24 cellular contexts compared by ENCODE assay signal in the genomic region with DNA sequence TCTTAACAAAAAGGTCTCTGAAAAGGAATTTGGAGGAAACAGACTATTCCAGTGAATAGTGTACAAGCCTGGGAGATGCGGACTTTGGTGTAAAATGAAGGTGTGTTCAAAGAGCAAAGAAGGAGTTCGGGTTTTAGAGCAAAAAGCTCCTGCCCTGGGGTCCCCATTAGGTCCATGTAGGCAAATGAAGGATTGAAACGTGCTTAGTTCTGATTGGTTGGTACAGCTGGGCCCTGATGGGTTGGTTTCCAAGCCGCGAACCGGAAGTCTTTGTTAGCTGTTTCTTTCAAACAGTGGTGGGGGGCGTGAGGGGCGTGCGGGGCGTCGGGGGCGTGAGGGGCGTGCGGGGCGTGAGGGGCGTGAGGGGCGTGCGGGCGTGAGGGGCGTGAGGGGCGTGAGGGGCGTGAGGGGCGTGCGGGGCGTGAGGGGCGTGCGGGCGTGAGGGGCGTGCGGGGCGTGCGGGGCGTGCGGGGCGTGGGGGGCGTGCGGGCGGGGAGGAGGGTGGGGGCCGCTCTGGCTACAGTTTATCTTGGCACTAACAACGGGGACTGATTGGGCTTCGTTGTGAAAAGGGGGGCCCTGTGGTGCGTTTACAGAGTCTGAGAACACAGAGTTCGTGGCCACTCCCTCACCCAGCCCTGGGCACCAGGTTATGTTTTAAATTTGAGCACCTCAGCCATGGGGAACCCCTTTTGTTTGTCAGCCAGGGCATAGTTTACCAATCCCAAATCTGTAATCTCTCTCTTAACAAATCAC. TPM values are rescaled to one million over a fixed set of nuclear protein-coding genes. Genes with fewer than 3 reads are reported as not detected.
DNase-seq lines count a peak whose midpoint lies in the region; ATAC-seq, FAIRE-seq and TF ChIP-seq lines count a peak whose summit lies in the region.
"Had no signal": no experiment of that assay in that cellular context is flagged by ENCODE, and none has a peak within 500 bp of the region (broad histone marks: within the 10 kb centered on the region; RNA-seq: fewer than 3 reads in every experiment).

No MANE protein-coding gene starts in this region.

- H3K27ac Mint-ChIP-seq in activated T-cell treated with anti-CD3 and anti-CD28 coated beads, Interleukin-2, amount 50 U/mL, for 24 hours, result no peak overlapping the region
- H3K27ac Mint-ChIP-seq in activated T-cell treated with anti-CD3 and anti-CD28 coated beads, Interleukin-2, amount 50 U/mL, for 72 hours, result no peak overlapping the region
- H3K27ac Mint-ChIP-seq: activated B cell treated with CpG ODN at 0.5 μM for 24 hours had no signal

- H3K9me3 Mint-ChIP-seq in activated T-cell treated with anti-CD3 and anti-CD28 coated beads, Interleukin-2, amount 50 U/mL, for 24 hours, result no peaks in the 10 kb centered on the region
- no peaks in the 10 kb centered on the region for H3K9me3 Mint-ChIP-seq in activated T-cell treated with anti-CD3 and anti-CD28 coated beads, Interleukin-2, amount 50 U/mL, for 72 hours

- H3K36me3 Mint-ChIP-seq in activated T-cell treated with anti-CD3 and anti-CD28 coated beads, Interleukin-2, amount 50 U/mL, for 24 hours (ENCODE audit: low read depth), result no peaks in the 10 kb centered on the region
- H3K36me3 Mint-ChIP-seq in activated T-cell treated with anti-CD3 and anti-CD28 coated beads, Interleukin-2, amount 50 U/mL, for 72 hours (ENCODE audit: insufficient read depth in 2 of 2), result no peaks in the 10 kb centered on the region

- CTCF ChIA-PET in HepG2 (lab: Yijun Ruan, JAX; ENCODE audit: low intra/inter-chr PET ratio, low total read pairs), result no interaction called here

- TF ChIP-seq CTCF in HepG2 (CRISPR knock-in tag; IDR thresholded peaks at IDR 0.05) (no peak), spleen (IDR thresholded peaks at IDR 0.05 in 8 of 11, conservative IDR thresholded peaks at IDR 0.05 in 3 of 11) (no peak)

- H3K79me2 ChIP-seq in HepG2 (ENCODE audit: insufficient read depth, low read length), result peaks cover 49% of the 10 kb centered on the region

- TF ChIP-seq RAD21 in HepG2 (CRISPR knock-in tag; IDR thresholded peaks at IDR 0.05), result no peak

- TF ChIP-seq EP300 in HepG2 (IDR thresholded peaks at IDR 0.05; ENCODE audit: low read depth in 2 of 2, low read length in 2 of 2) (no peak), HepG2 (CRISPR knock-in tag; IDR thresholded peaks at IDR 0.05; ENCODE audit: borderline replicate concordance) (no peak)

- BruUV-seq in HepG2 (replicated peaks; lab: Mats Ljungman, UMichigan), result no TSS peak

- peaks cover 12% of the 10 kb centered on the region for H3K4me1 Mint-ChIP-seq in activated T-cell treated with anti-CD3 and anti-CD28 coated beads, Interleukin-2, amount 50 U/mL, for 24 hours (ENCODE audit: low read depth)
- H3K4me1 Mint-ChIP-seq in activated T-cell treated with anti-CD3 and anti-CD28 coated beads, Interleukin-2, amount 50 U/mL, for 72 hours (ENCODE audit: low read depth), result peaks cover 4% of the 10 kb centered on the region
- H3K4me1 Mint-ChIP-seq: activated B cell treated with CpG ODN at 0.5 μM for 24 hours had no signal

- 80% methylated on average over 42 of the region's 43 CpGs for WGBS in HepG2 (ENCODE audit: low lambda C conversion rate)
- 86 to 94% (median 87%) methylated on average over 15 to 43 of the region's 43 CpGs for WGBS in spleen, 5 donors

- H3K4me3 ChIP-seq in HepG2 (replicated peaks in 1 of 3; ENCODE audit: insufficient read depth in 1 of 3, low read depth in 2 of 3, low read length in 3 of 3), result peak overlapping the region; percentile 64 to 81 (median 69)
- no peak overlapping the region for H3K4me3 ChIP-seq in spleen
- H3K4me3 ChIP-seq: body of pancreas had no signal

- no peak for ATAC-seq in activated T-cell treated with anti-CD3 and anti-CD28 coated beads, Interleukin-2, amount 50 U/mL, for 72 hours (replicated peaks in 1 of 2)
- ATAC-seq in SK-N-SH treated with all-trans-retinoic acid at 6 μM for 48 hours (peak; percentile 25; the same call in 2 of the 3 replicates), HepG2 (peak; percentile 7; the same call in 1 of the 3 replicates), HG03432 (IDR thresholded peaks at IDR 0.05; ENCODE audit: unreplicated experiment) (no peak)
- ATAC-seq: body of pancreas had no signal

- in situ Hi-C loops in HepG2 (cut with HindIII; ENCODE audit: extremely low pct_ligation_motif_present, low pct_unique_long_range_greater_than_20kb), result loop anchor here (5.0 kb wide), 2 partner anchors 42 to 107 kb away; no protein-coding TSS in a partner anchor

- no peaks in the 10 kb centered on the region for H3K27me3 Mint-ChIP-seq in activated T-cell treated with anti-CD3 and anti-CD28 coated beads, Interleukin-2, amount 50 U/mL, for 24 hours
- H3K27me3 Mint-ChIP-seq in activated T-cell treated with anti-CD3 and anti-CD28 coated beads, Interleukin-2, amount 50 U/mL, for 72 hours (ENCODE audit: low read depth), result no peaks in the 10 kb centered on the region

- TF ChIP-seq POLR2A in HepG2 (IDR thresholded peaks at IDR 0.05; ENCODE audit: insufficient read depth in 1 of 2, low read depth in 2 of 2, low read length in 2 of 2), result 0 out of 4 replicates have a peak, but pooled peaks of 1 of the 2 experiments have one; percentile 32
- no peak for TF ChIP-seq POLR2A in spleen (IDR thresholded peaks at IDR 0.05)

- FAIRE-seq in HepG2 (lab: Jason Lieb, UNC), result no peak
- FAIRE-seq: colon, HTR-8/SVneo, RCC 7860 had no signal

- intact Hi-C loops in HepG2 (cut with micrococcal nuclease; ENCODE audit: unreplicated experiment) (loop anchor here (10.0 kb wide), 1 partner anchor 180 kb away; a partner anchor contains a TSS), spleen (cut with DNase I; ENCODE audit: low total_unique reads) (no loop called here)

- peaks cover 5% of the 10 kb centered on the region in 2 experiments; a peak in 2 of 5 replicates for H3K36me3 ChIP-seq in HepG2 (replicated peaks in 1 of 2; ENCODE audit: control insufficient read depth in 1 of 2, insufficient read depth in 2 of 2, low read length in 2 of 2)
- no peaks in the 10 kb centered on the region for H3K36me3 ChIP-seq in spleen
- H3K36me3 ChIP-seq: BE2C, suprapubic skin had no signal

- H3K9me3 ChIP-seq in HepG2 (ENCODE audit: low read length) (no peaks in the 10 kb centered on the region), spleen (peaks cover 0 to 8% (median 5%) of the 10 kb centered on the region in 8 donors)
- H3K9me3 ChIP-seq: BE2C, body of pancreas, suprapubic skin had no signal

- H3K4me2 ChIP-seq in HepG2 (ENCODE audit: low read depth, low read length), result peak overlapping the region; percentile 97

- H3K27ac ChIP-seq in HepG2 (ENCODE audit: extremely low read length, insufficient read depth, low read length) (peak overlapping the region; percentile 90), spleen (no peak overlapping the region)
- H3K27ac ChIP-seq: body of pancreas, suprapubic skin had no signal

- no peak overlapping the region for H2AFZ ChIP-seq in HepG2 (ENCODE audit: low read length)

- no peaks in the 10 kb centered on the region for H4K20me1 ChIP-seq in HepG2 (ENCODE audit: insufficient read depth, low read length)

- H3K4me3 Mint-ChIP-seq in activated T-cell treated with anti-CD3 and anti-CD28 coated beads, Interleukin-2, amount 50 U/mL, for 24 hours, result peak overlapping the region; percentile 75
- H3K4me3 Mint-ChIP-seq in activated T-cell treated with anti-CD3 and anti-CD28 coated beads, Interleukin-2, amount 50 U/mL, for 72 hours, result peak overlapping the region in 1 of 2 donors; percentile 82

- H3K4me1 ChIP-seq in HepG2 (ENCODE audit: insufficient read depth, low read length), result peaks cover 79% of the 10 kb centered on the region
- peaks cover 0 to 5% (median 0%) of the 10 kb centered on the region in 6 donors for H3K4me1 ChIP-seq in spleen
- H3K4me1 ChIP-seq: BE2C, suprapubic skin had no signal

- POLR2A ChIA-PET in HepG2 (lab: Yijun Ruan, JAX), result interaction anchor here (0.6 to 6.0 kb wide), 7 partner anchors 9 to 146 kb away, joined by 3 to 115 read pairs (median 27); a partner anchor contains a TSS

- peak overlapping the region; percentile 95 for H3K9ac ChIP-seq in HepG2 (ENCODE audit: insufficient read depth, low read depth, low read length)

- H3K27me3 ChIP-seq in HepG2 (ENCODE audit: control insufficient read depth in 1 of 2, insufficient read depth in 2 of 2, low read length in 2 of 2) (no peaks in the 10 kb centered on the region; a peak in 1 of 5 replicates), spleen (replicated peaks in 1 of 7) (peaks cover 0 to 13% (median 0%) of the 10 kb centered on the region in 7 donors)
- H3K27me3 ChIP-seq: body of pancreas had no signal

- DNase-seq in activated T-cell treated with anti-CD3 and anti-CD28 coated beads, Interleukin-2, amount 50 U/mL, for 24 hours, result no peak
- no peak for DNase-seq in activated T-cell treated with anti-CD3 and anti-CD28 coated beads, Interleukin-2, amount 50 U/mL, for 72 hours
- peak; percentile 48 for DNase-seq in HepG2 (ENCODE audit: low spot score)
- peak; percentile 11 for DNase-seq in spleen
- DNase-seq in GF-D8 (lab: John Stamatoyannopoulos, UW), result no peak
- DNase-seq in NCI-H82 treated with DMSO at 0.1 percent for 48 hours (lab: John Stamatoyannopoulos, UW; ENCODE audit: unreplicated experiment), result no peak
- DNase-seq: activated B cell treated with CpG ODN at 0.5 μM for 24 hours, BE2C, body of pancreas, NCI-H2081 treated with DMSO at 0.1 percent for 48 hours, NCI-H510A had no signal

RNA-seq across cellular contexts. Expression of a gene that starts 29.4 kb away (rescaled TPM):
- total RNA-seq in activated T-cell treated with anti-CD3 and anti-CD28 coated beads, Interleukin-2, amount 50 U/mL, for 72 hours, result 1 to 10 TPM; 2.8 to 3.8 TPM
- total RNA-seq in HepG2 (2016; rRNA removed; fragmentation: Illumina TruSeq; extraction: Trizol) (3.9 and 4.8 TPM in 2 replicates), spleen (1 to 10 TPM; 1.3 to 4.9 (median 3.4) TPM)
- 0.97 and 1.1 TPM in 2 replicates for total RNA-seq in HepG2 (2016; cell fraction: cytosol; rRNA removed; fragmentation: Illumina TruSeq; extraction: Trizol; ENCODE audit: low read depth)
- total RNA-seq in HepG2 (2016; cell fraction: insoluble cytoplasmic fraction; rRNA removed; fragmentation: Illumina TruSeq; extraction: Trizol), result 3.1 and 4.8 TPM in 2 replicates
- 3.5 and 4.4 TPM in 2 replicates for total RNA-seq in HepG2 (2016; cell fraction: membrane; rRNA removed; fragmentation: Illumina TruSeq; extraction: Trizol)
- total RNA-seq in HepG2 (2016; cell fraction: nucleus; rRNA removed; fragmentation: Illumina TruSeq; extraction: Trizol), result 5.2 and 5.7 TPM in 2 replicates
- polyA plus RNA-seq in HepG2 (2011; rRNA removed) (16.5 and 24.3 TPM in 2 replicates), spleen (under 1 TPM; 0.24 to 0.86 (median 0.26) TPM)
- polyA plus RNA-seq in HepG2 (2011; cell fraction: cytosol; rRNA removed), result 17.5 and 19.8 TPM in 2 replicates
- 25.9 and 31.8 TPM in 2 replicates for polyA plus RNA-seq in HepG2 (2011; cell fraction: nucleus; rRNA removed)
- polyA plus RNA-seq in HepG2 (2012), result 24.1 and 27.1 TPM in 2 replicates
- polyA plus RNA-seq in HepG2 (2016; cell fraction: cytosol; fragmentation: Illumina TruSeq; extraction: Trizol; ENCODE audit: low read depth), result 0.99 and 1.3 TPM in 2 replicates
- polyA plus RNA-seq in HepG2 (2016; cell fraction: insoluble cytoplasmic fraction; fragmentation: Illumina TruSeq; extraction: Trizol; ENCODE audit: low read depth), result 4.4 and 5.5 TPM in 2 replicates
- polyA plus RNA-seq in HepG2 (2016; cell fraction: membrane; fragmentation: Illumina TruSeq; extraction: Trizol; ENCODE audit: low read depth), result 2.9 and 3.4 TPM in 2 replicates
- polyA plus RNA-seq in HepG2 (2016; cell fraction: nucleus; fragmentation: Illumina TruSeq; extraction: Trizol; ENCODE audit: insufficient read depth, low read depth), result 10.0 TPM in 2 replicates
- polyA minus RNA-seq in HepG2 (2011; rRNA and poly(A)+ RNA removed; ENCODE audit: low replicate concordance), result 3.8 and 34.5 TPM in 2 replicates
- 16.0 and 20.9 TPM in 2 replicates for polyA minus RNA-seq in HepG2 (2011; cell fraction: cytosol; rRNA and poly(A)+ RNA removed)
- 10.4 and 13.4 TPM in 2 replicates for polyA minus RNA-seq in HepG2 (2011; cell fraction: nucleus; rRNA and poly(A)+ RNA removed)
- total RNA-seq: LHCN-M2 had no signal

RNA-seq across cellular contexts. Expression of a gene that starts 55.3 kb away (rescaled TPM):
- total RNA-seq in activated T-cell treated with anti-CD3 and anti-CD28 coated beads, Interleukin-2, amount 50 U/mL, for 72 hours, result not detected
- not detected in 2 replicates for total RNA-seq in HepG2 (2016; rRNA removed; fragmentation: Illumina TruSeq; extraction: Trizol)
- not detected in 2 replicates for total RNA-seq in HepG2 (2016; cell fraction: cytosol; rRNA removed; fragmentation: Illumina TruSeq; extraction: Trizol; ENCODE audit: low read depth)
- not detected in 2 replicates for total RNA-seq in HepG2 (2016; cell fraction: insoluble cytoplasmic fraction; rRNA removed; fragmentation: Illumina TruSeq; extraction: Trizol)
- not detected in 2 replicates for total RNA-seq in HepG2 (2016; cell fraction: membrane; rRNA removed; fragmentation: Illumina TruSeq; extraction: Trizol)
- total RNA-seq in HepG2 (2016; cell fraction: nucleus; rRNA removed; fragmentation: Illumina TruSeq; extraction: Trizol), result not detected in 2 replicates
- polyA plus RNA-seq in HepG2 (2011; rRNA removed), result not detected in 2 replicates
- polyA plus RNA-seq in HepG2 (2011; cell fraction: cytosol; rRNA removed), result not detected in 2 replicates
- polyA plus RNA-seq in HepG2 (2011; cell fraction: nucleus; rRNA removed), result not detected in 2 replicates
- not detected in 2 replicates for polyA plus RNA-seq in HepG2 (2012)
- polyA plus RNA-seq in HepG2 (2016; cell fraction: cytosol; fragmentation: Illumina TruSeq; extraction: Trizol; ENCODE audit: low read depth), result not detected in 2 replicates
- polyA plus RNA-seq in HepG2 (2016; cell fraction: insoluble cytoplasmic fraction; fragmentation: Illumina TruSeq; extraction: Trizol; ENCODE audit: low read depth), result not detected in 2 replicates
- not detected in 2 replicates for polyA plus RNA-seq in HepG2 (2016; cell fraction: membrane; fragmentation: Illumina TruSeq; extraction: Trizol; ENCODE audit: low read depth)
- not detected in 2 replicates for polyA plus RNA-seq in HepG2 (2016; cell fraction: nucleus; fragmentation: Illumina TruSeq; extraction: Trizol; ENCODE audit: insufficient read depth, low read depth)
- polyA minus RNA-seq in HepG2 (2011; rRNA and poly(A)+ RNA removed; ENCODE audit: low replicate concordance), result 0.16 TPM in 1 of 2 replicates, not detected in the other
- not detected in 2 replicates for polyA minus RNA-seq in HepG2 (2011; cell fraction: cytosol; rRNA and poly(A)+ RNA removed)
- not detected in 2 replicates for polyA minus RNA-seq in HepG2 (2011; cell fraction: nucleus; rRNA and poly(A)+ RNA removed)
- not detected for total RNA-seq in spleen
- not detected for polyA plus RNA-seq in spleen
- total RNA-seq: A172; activated B cell treated with CpG ODN at 0.5 μM for 24 hours; activated CD8-positive, alpha-beta memory T cell treated with anti-CD3 and anti-CD28 coated beads for 36 hours; body of pancreas; G401; H4; LHCN-M2; mesenteric fat pad; SK-MEL-5 had no signal

Comparison
In these comparisons a context has a peak if more than half of its experiments do, and no peak if none do; other contexts are left out.
1. DNase-seq: peak in HepG2 (single experiment) and spleen (single experiment); none in activated T-cell treated with anti-CD3 and anti-CD28 coated beads, Interleukin-2, amount 50 U/mL, for 24 hours (single experiment), activated T-cell treated with anti-CD3 and anti-CD28 coated beads, Interleukin-2, amount 50 U/mL, for 72 hours (0 of 2), GF-D8 (single experiment) and NCI-H82 treated with DMSO at 0.1 percent for 48 hours (single experiment).
2. ATAC-seq: peak in SK-N-SH treated with all-trans-retinoic acid at 6 μM for 48 hours (single experiment) and HepG2 (single experiment); none in activated T-cell treated with anti-CD3 and anti-CD28 coated beads, Interleukin-2, amount 50 U/mL, for 72 hours (0 of 2) and HG03432 (single experiment).
3. H3K4me3 ChIP-seq: peak in HepG2 (3 of 3); none in spleen (0 of 8).